23 cellular contexts compared by ENCODE assay signal in the genomic region with DNA sequence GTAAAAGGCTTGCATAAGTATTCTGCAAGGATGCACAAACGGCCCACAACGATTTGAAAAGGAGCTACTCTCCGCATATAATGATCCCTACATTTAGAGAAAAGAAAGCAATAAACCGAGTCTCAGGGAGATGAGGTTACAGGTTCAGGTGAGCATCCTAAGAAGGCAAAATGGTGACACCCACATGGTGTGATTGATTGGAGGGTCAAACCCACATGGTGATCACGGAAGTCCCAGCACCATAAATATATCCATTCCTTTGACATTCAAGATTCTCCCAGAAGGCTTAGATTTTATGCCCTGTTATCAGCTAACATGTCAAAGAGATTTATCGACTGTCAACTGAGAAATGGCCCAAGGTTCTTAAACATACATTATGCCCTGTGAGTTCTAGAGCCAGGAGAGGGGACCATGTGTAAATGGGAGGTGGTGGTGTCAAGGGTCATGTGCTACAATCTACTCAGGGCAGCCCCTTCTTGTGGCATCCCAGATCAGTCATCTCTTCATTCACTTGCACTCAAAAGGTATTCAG.
DNase-seq lines count a peak whose midpoint lies in the region; ATAC-seq, FAIRE-seq and TF ChIP-seq lines count a peak whose summit lies in the region.
"Had no signal": no experiment of that assay in that cellular context is flagged by ENCODE, and none has a peak within 500 bp of the region (broad histone marks: within the 10 kb centered on the region; RNA-seq: fewer than 3 reads in every experiment).

No MANE protein-coding gene starts in this region.

- no peaks in the 10 kb centered on the region for H3K9me2 ChIP-seq in PC-9 (ENCODE audit: insufficient read depth)

- FAIRE-seq in HepG2 (lab: Jason Lieb, UNC) (no peak), urothelium cell line (lab: Jason Lieb, UNC) (peak; percentile 5), HTR-8/SVneo (lab: Jason Lieb, UNC) (no peak)
- FAIRE-seq: A549, D721Med, G401.6, GM12891, GM19239 had no signal

- POLR2A ChIA-PET in HepG2 (lab: Yijun Ruan, JAX) (no interaction called here), PC-9 (lab: Charles Lee; ENCODE audit: unreplicated experiment) (no interaction called here)

- H3K27ac ChIP-seq in HepG2 (ENCODE audit: extremely low read length, insufficient read depth, low read length) (no peak overlapping the region), right lobe of liver (no peak overlapping the region), PC-9 (no peak overlapping the region)
- H3K27ac ChIP-seq: 22Rv1; A549; BLaER1 treated with 17β-estradiol and CSF1 and Interleukin-3, amounts not matched to agents 10 nM and 100 nM; C4-2B had no signal

- no peak for TF ChIP-seq EP300 in HepG2 (IDR thresholded peaks at IDR 0.05; ENCODE audit: low read depth in 2 of 2, low read length in 2 of 2)
- no peak for TF ChIP-seq EP300 in HepG2 (CRISPR knock-in tag; IDR thresholded peaks at IDR 0.05; ENCODE audit: borderline replicate concordance)

- H3K4me1 ChIP-seq in HepG2 (ENCODE audit: insufficient read depth, low read length) = no peaks in the 10 kb centered on the region
- no peaks in the 10 kb centered on the region for H3K4me1 ChIP-seq in right lobe of liver
- no peaks in the 10 kb centered on the region for H3K4me1 ChIP-seq in PC-9 (replicated peaks; ENCODE audit: insufficient read depth)
- H3K4me1 ChIP-seq: A549; BLaER1 treated with 17β-estradiol and CSF1 and Interleukin-3, amounts not matched to agents 10 nM and 100 nM; Caco-2 had no signal

- peaks cover 1 to 6% of the 10 kb centered on the region in 2 experiments; a peak in 1 of 5 replicates for H3K27me3 ChIP-seq in HepG2 (ENCODE audit: control insufficient read depth in 1 of 2, insufficient read depth in 2 of 2, low read length in 2 of 2)
- no peaks in the 10 kb centered on the region for H3K27me3 ChIP-seq in right lobe of liver
- no peaks in the 10 kb centered on the region for H3K27me3 ChIP-seq in PC-9 (ENCODE audit: insufficient read depth, low read depth)
- H3K27me3 ChIP-seq: BLaER1 treated with 17β-estradiol and CSF1 and Interleukin-3, amounts not matched to agents 10 nM and 100 nM had no signal

- ATAC-seq in HepG2 (no peak), right lobe of liver (no peak)
- ATAC-seq: A549; CD8-positive, alpha-beta T cell had no signal

- H3K36me3 ChIP-seq in HepG2 (replicated peaks in 1 of 2; ENCODE audit: control insufficient read depth in 1 of 2, insufficient read depth in 2 of 2, low read length in 2 of 2) (no peaks in the 10 kb centered on the region), right lobe of liver (no peaks in the 10 kb centered on the region), PC-9 (ENCODE audit: low read depth) (no peaks in the 10 kb centered on the region)
- H3K36me3 ChIP-seq: BLaER1 treated with 17β-estradiol and CSF1 and Interleukin-3, amounts not matched to agents 10 nM and 100 nM had no signal

- in situ Hi-C loops in HepG2 (cut with HindIII; ENCODE audit: extremely low pct_ligation_motif_present, low pct_unique_long_range_greater_than_20kb) = no loop called here

- CTCF ChIA-PET in HepG2 (lab: Yijun Ruan, JAX; ENCODE audit: low intra/inter-chr PET ratio, low total read pairs) = no interaction called here
- CTCF ChIA-PET in PC-9 (lab: Charles Lee) = no interaction called here

- TF ChIP-seq POLR2A in HepG2 (IDR thresholded peaks at IDR 0.05; ENCODE audit: insufficient read depth in 1 of 2, low read depth in 2 of 2, low read length in 2 of 2) = no peak
- TF ChIP-seq POLR2A in right lobe of liver (IDR thresholded peaks at IDR 0.05) = no peak

- intact Hi-C loops in HepG2 (cut with micrococcal nuclease; ENCODE audit: unreplicated experiment) (no loop called here), right lobe of liver (cut with DNase I) (no loop called here), PC-9 (cut with micrococcal nuclease; ENCODE audit: unreplicated experiment) (no loop called here)

- no peaks in the 10 kb centered on the region for H3F3A ChIP-seq in PC-9 (ENCODE audit: insufficient read depth, low read depth)

- BruUV-seq in HepG2 (replicated peaks; lab: Mats Ljungman, UMichigan) = no TSS peak
- no TSS peak for BruUV-seq in PC-9 (replicated peaks; lab: Mats Ljungman, UMichigan)

- TF ChIP-seq CTCF in HepG2 (CRISPR knock-in tag; IDR thresholded peaks at IDR 0.05) (no peak), right lobe of liver (IDR thresholded peaks at IDR 0.05) (no peak), PC-9 (conservative IDR thresholded peaks at IDR 0.05) (no peak)

- 17% methylated on average over 6 of the region's 6 CpGs for WGBS in HepG2 (ENCODE audit: low lambda C conversion rate)
- 69% methylated on average over 5 of the region's 6 CpGs for WGBS in right lobe of liver (ENCODE audit: insufficient coverage, low coverage, low lambda C conversion rate, missing lambda C conversion rate)

- no peaks in the 10 kb centered on the region for H4K20me1 ChIP-seq in HepG2 (ENCODE audit: insufficient read depth, low read length)
- H4K20me1 ChIP-seq in PC-9 (ENCODE audit: insufficient read depth) = no peaks in the 10 kb centered on the region
- H4K20me1 ChIP-seq: BLaER1 treated with 17β-estradiol and CSF1 and Interleukin-3, amounts not matched to agents 10 nM and 100 nM had no signal

- H3K9me3 ChIP-seq in HepG2 (ENCODE audit: low read length) (no peaks in the 10 kb centered on the region), right lobe of liver (no peaks in the 10 kb centered on the region), PC-9 (ENCODE audit: insufficient read depth, low read depth) (no peaks in the 10 kb centered on the region)
- H3K9me3 ChIP-seq: A549; BLaER1 treated with 17β-estradiol and CSF1 and Interleukin-3, amounts not matched to agents 10 nM and 100 nM; Caco-2 had no signal

- H3K4me3 ChIP-seq in HepG2 (replicated peaks in 1 of 3; ENCODE audit: insufficient read depth in 1 of 3, low read depth in 2 of 3, low read length in 3 of 3) = no peak overlapping the region
- no peak overlapping the region for H3K4me3 ChIP-seq in right lobe of liver
- H3K4me3 ChIP-seq in PC-9 = no peak overlapping the region
- H3K4me3 ChIP-seq: A549; BLaER1 treated with 17β-estradiol and CSF1 and Interleukin-3, amounts not matched to agents 10 nM and 100 nM had no signal

- DNase-seq in HepG2 (ENCODE audit: low spot score) = no peak
- no peak for DNase-seq in right lobe of liver
- DNase-seq in PC-9 = no peak
- DNase-seq in left kidney (ENCODE audit: low read depth, low spot score) = peak; percentile 18
- no peak for DNase-seq in urothelium cell line (ENCODE audit: low spot score)
- DNase-seq in NCI-H1092 (lab: John Stamatoyannopoulos, UW) = no peak
- no peak for DNase-seq in NCI-H1417 (lab: John Stamatoyannopoulos, UW)
- DNase-seq in HTR-8/SVneo (ENCODE audit: insufficient read length, low spot score) = no peak
- DNase-seq: AML-193; Caco-2; Calu3; CD4-positive, alpha-beta T cell; CD8-positive, alpha-beta T cell; DMS79 treated with DMSO at 0.1 percent for 48 hours; GF-D8 had no signal

- H2AFZ ChIP-seq in HepG2 (ENCODE audit: low read length) (no peak overlapping the region), PC-9 (0 out of 2 replicates have a peak overlapping the region, but pooled peaks have one; percentile 15)

- no peak overlapping the region for H3K9ac ChIP-seq in HepG2 (ENCODE audit: insufficient read depth, low read depth, low read length)
- H3K9ac ChIP-seq: BLaER1 treated with 17β-estradiol and CSF1 and Interleukin-3, amounts not matched to agents 10 nM and 100 nM had no signal

- H3K79me2 ChIP-seq in HepG2 (ENCODE audit: insufficient read depth, low read length) = no peaks in the 10 kb centered on the region
- H3K79me2 ChIP-seq in PC-9 (ENCODE audit: low read depth) = no peaks in the 10 kb centered on the region

- no peak overlapping the region for H3K4me2 ChIP-seq in HepG2 (ENCODE audit: low read depth, low read length)
- no peak overlapping the region for H3K4me2 ChIP-seq in PC-9
- H3K4me2 ChIP-seq: A549; BLaER1 treated with 17β-estradiol and CSF1 and Interleukin-3, amounts not matched to agents 10 nM and 100 nM had no signal

- TF ChIP-seq RAD21 in HepG2 (CRISPR knock-in tag; IDR thresholded peaks at IDR 0.05) = no peak

TF ChIP-seq in HepG2, 621 proteins besides CTCF, POLR2A, EP300 and RAD21:
- TF ChIP-seq, protein P1, sequence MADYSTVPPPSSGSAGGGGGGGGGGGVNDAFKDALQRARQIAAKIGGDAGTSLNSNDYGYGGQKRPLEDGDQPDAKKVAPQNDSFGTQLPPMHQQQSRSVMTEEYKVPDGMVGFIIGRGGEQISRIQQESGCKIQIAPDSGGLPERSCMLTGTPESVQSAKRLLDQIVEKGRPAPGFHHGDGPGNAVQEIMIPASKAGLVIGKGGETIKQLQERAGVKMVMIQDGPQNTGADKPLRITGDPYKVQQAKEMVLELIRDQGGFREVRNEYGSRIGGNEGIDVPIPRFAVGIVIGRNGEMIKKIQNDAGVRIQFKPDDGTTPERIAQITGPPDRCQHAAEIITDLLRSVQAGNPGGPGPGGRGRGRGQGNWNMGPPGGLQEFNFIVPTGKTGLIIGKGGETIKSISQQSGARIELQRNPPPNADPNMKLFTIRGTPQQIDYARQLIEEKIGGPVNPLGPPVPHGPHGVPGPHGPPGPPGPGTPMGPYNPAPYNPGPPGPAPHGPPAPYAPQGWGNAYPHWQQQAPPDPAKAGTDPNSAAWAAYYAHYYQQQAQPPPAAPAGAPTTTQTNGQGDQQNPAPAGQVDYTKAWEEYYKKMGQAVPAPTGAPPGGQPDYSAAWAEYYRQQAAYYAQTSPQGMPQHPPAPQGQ (CRISPR knock-in tag; IDR thresholded peaks at IDR 0.05; ENCODE audit: borderline replicate concordance) = no peak
- TF ChIP-seq, protein P2, sequence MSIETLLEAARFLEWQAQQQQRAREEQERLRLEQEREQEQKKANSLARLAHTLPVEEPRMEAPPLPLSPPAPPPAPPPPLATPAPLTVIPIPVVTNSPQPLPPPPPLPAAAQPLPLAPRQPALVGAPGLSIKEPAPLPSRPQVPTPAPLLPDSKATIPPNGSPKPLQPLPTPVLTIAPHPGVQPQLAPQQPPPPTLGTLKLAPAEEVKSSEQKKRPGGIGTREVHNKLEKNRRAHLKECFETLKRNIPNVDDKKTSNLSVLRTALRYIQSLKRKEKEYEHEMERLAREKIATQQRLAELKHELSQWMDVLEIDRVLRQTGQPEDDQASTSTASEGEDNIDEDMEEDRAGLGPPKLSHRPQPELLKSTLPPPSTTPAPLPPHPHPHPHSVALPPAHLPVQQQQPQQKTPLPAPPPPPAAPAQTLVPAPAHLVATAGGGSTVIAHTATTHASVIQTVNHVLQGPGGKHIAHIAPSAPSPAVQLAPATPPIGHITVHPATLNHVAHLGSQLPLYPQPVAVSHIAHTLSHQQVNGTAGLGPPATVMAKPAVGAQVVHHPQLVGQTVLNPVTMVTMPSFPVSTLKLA (IDR thresholded peaks at IDR 0.05) = peak; percentile 94
